In the genomic region with DNA sequence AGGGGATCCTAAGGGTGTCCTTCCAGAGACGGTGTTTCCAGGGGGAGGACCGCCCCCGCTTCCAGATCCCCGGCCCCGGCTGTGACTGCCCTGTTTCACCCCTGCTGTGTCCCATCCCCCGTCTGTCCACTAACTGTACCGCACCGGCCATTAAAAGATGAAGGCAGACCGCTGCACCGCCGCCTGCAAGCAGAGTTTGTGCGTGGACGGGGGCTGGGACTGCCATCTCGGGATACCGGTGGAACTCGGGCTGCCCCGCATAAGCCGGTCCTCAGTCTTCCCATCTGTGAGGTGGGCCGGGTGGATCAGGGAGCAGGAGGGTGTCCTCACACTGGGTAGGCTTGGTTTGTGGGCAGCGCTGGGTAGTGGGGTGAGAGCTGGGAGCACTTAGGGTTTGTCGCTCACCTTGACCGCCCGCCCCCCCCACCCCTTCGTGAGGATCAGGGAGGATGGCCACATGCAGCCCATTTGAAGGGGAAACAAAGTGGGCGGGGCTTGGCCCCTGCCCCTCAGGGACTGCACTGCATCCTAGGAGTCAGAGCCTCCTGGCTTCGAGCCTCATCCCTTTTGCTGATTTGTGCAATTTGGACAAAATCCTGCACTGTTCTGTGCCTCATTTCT, we compare ENCODE assay signal across 30 cellular contexts.
"Had no signal": no experiment of that assay in that cellular context is flagged by ENCODE, and none has a peak within 500 bp of the region (broad histone marks: within the 10 kb centered on the region; RNA-seq: fewer than 3 reads in every experiment).

No MANE protein-coding gene starts in this region.

- H3K4me1 Mint-ChIP-seq: activated CD4-positive, alpha-beta memory T cell treated with anti-CD3 and anti-CD28 coated beads, Interleukin-2, amount 10 ng/mL, durations not matched to agents 7 days and 5 days; activated CD4-positive, alpha-beta T cell treated with anti-CD3 and anti-CD28 coated beads, Interleukin-2, amount 10 ng/mL, durations not matched to agents 7 days and 5 days; endodermal cell; immature natural killer cell; nephron; stimulated activated effector memory CD8-positive, alpha-beta T cell treated with anti-CD3 and anti-CD28 coated beads, Interleukin-12 subunit alpha, Interleukin-12 subunit beta, amount 100 ng/mL, for 72 hours; stimulated activated naive CD8-positive, alpha-beta T cell treated with anti-CD3 and anti-CD28 coated beads, Interleukin-15, amount 100 ng/mL, for 72 hours had no signal

- FAIRE-seq: small intestine had no signal

- H3K9me3 ChIP-seq: breast epithelium, heart left ventricle, lower lobe of right lung, neutrophil, ovary, prostate gland, sigmoid colon had no signal

- H3K27me3 Mint-ChIP-seq: activated CD4-positive, alpha-beta memory T cell treated with anti-CD3 and anti-CD28 coated beads, Interleukin-2, amount 10 ng/mL, durations not matched to agents 7 days and 5 days; activated CD4-positive, alpha-beta T cell treated with anti-CD3 and anti-CD28 coated beads, Interleukin-2, amount 10 ng/mL, durations not matched to agents 7 days and 5 days; activated T-cell treated with anti-CD3 and anti-CD28 coated beads, Interleukin-2, amount 50 U/mL, for 24 hours; stimulated activated naive CD8-positive, alpha-beta T cell treated with anti-CD3 and anti-CD28 coated beads, Interleukin-15, amount 100 ng/mL, for 72 hours; type B pancreatic cell had no signal

- H3K27ac ChIP-seq: breast epithelium, foreskin keratinocyte, heart left ventricle, lower lobe of right lung, neutrophil, ovary, prostate gland, sigmoid colon had no signal

- H3K36me3 ChIP-seq: breast epithelium, ovary had no signal

- H3K27ac Mint-ChIP-seq: activated CD4-positive, alpha-beta memory T cell treated with anti-CD3 and anti-CD28 coated beads, Interleukin-2, amount 10 ng/mL, durations not matched to agents 7 days and 5 days; activated T-cell treated with anti-CD3 and anti-CD28 coated beads, Interleukin-2, amount 50 U/mL, for 24 hours; dendritic cell treated with granulocyte-macrophage colony-stimulating factor and Interleukin-4, amounts not matched to agents 40 ng/mL and 50 ng/mL, for 4 days; endodermal cell; immature natural killer cell; nephron; stimulated activated effector memory CD8-positive, alpha-beta T cell treated with anti-CD3 and anti-CD28 coated beads, Interleukin-12 subunit alpha, Interleukin-12 subunit beta, amount 100 ng/mL, for 72 hours had no signal

- ATAC-seq: esophagus mucosa, foreskin keratinocyte had no signal

- H3K4me3 ChIP-seq: breast epithelium, heart left ventricle, lower lobe of right lung, ovary, prostate gland, sigmoid colon had no signal

- H3K9me3 Mint-ChIP-seq: activated CD4-positive, alpha-beta memory T cell treated with anti-CD3 and anti-CD28 coated beads, Interleukin-2, amount 10 ng/mL, durations not matched to agents 7 days and 5 days; activated CD4-positive, alpha-beta T cell treated with anti-CD3 and anti-CD28 coated beads, Interleukin-2, amount 10 ng/mL, durations not matched to agents 7 days and 5 days; activated T-cell treated with anti-CD3 and anti-CD28 coated beads, Interleukin-2, amount 50 U/mL, for 24 hours; dendritic cell treated with granulocyte-macrophage colony-stimulating factor and Interleukin-4, amounts not matched to agents 40 ng/mL and 50 ng/mL, for 4 days; endodermal cell; immature natural killer cell; nephron; stimulated activated effector memory CD8-positive, alpha-beta T cell treated with anti-CD3 and anti-CD28 coated beads, Interleukin-12 subunit alpha, Interleukin-12 subunit beta, amount 100 ng/mL, for 72 hours; stimulated activated naive CD8-positive, alpha-beta T cell treated with anti-CD3 and anti-CD28 coated beads, Interleukin-15, amount 100 ng/mL, for 72 hours; type B pancreatic cell had no signal

- H3K4me3 Mint-ChIP-seq: activated CD4-positive, alpha-beta memory T cell treated with anti-CD3 and anti-CD28 coated beads, Interleukin-2, amount 10 ng/mL, durations not matched to agents 7 days and 5 days; activated CD4-positive, alpha-beta T cell treated with anti-CD3 and anti-CD28 coated beads, Interleukin-2, amount 10 ng/mL, durations not matched to agents 7 days and 5 days; activated T-cell treated with anti-CD3 and anti-CD28 coated beads, Interleukin-2, amount 50 U/mL, for 24 hours; dendritic cell treated with granulocyte-macrophage colony-stimulating factor and Interleukin-4, amounts not matched to agents 40 ng/mL and 50 ng/mL, for 4 days; endodermal cell; immature natural killer cell; nephron; stimulated activated effector memory CD8-positive, alpha-beta T cell treated with anti-CD3 and anti-CD28 coated beads, Interleukin-12 subunit alpha, Interleukin-12 subunit beta, amount 100 ng/mL, for 72 hours; stimulated activated naive CD8-positive, alpha-beta T cell treated with anti-CD3 and anti-CD28 coated beads, Interleukin-15, amount 100 ng/mL, for 72 hours; type B pancreatic cell had no signal

- H3K27me3 ChIP-seq: breast epithelium, foreskin keratinocyte, heart left ventricle, ovary, sigmoid colon had no signal

- H3K4me1 ChIP-seq: breast epithelium, foreskin keratinocyte, heart left ventricle, lower lobe of right lung, prostate gland, sigmoid colon had no signal

- DNase-seq: activated CD4-positive, alpha-beta memory T cell treated with anti-CD3 and anti-CD28 coated beads, Interleukin-2, amount 10 ng/mL, durations not matched to agents 7 days and 5 days; activated CD4-positive, alpha-beta T cell treated with anti-CD3 and anti-CD28 coated beads for 1 hour; activated CD4-positive, alpha-beta T cell treated with anti-CD3 and anti-CD28 coated beads, Interleukin-2, amount 10 ng/mL, durations not matched to agents 7 days and 5 days; activated CD8-positive, alpha-beta memory T cell treated with anti-CD3 and anti-CD28 coated beads, Interleukin-2, amount 50 U/mL, for 48 hours; activated gamma-delta T cell; activated naive CD4-positive, alpha-beta T cell treated with anti-CD3 and anti-CD28 coated beads, Interleukin-2, amount 50 U/mL, for 16 hours; activated T-cell treated with anti-CD3 and anti-CD28 coated beads, Interleukin-2, amount 50 U/mL, for 24 hours; central memory CD4-positive, alpha-beta T cell; endodermal cell; foreskin keratinocyte; heart left ventricle; hypothalamus; immature natural killer cell; lower lobe of right lung; mesendoderm; ovary; retina; sigmoid colon; small intestine; stimulated activated CD4-positive, alpha-beta T cell treated with anti-CD3 and anti-CD28 coated beads, Interleukin-4, amount 100 ng/mL, for 24 hours; stimulated activated naive CD8-positive, alpha-beta T cell treated with anti-CD3 and anti-CD28 coated beads, Interleukin-15, amount 100 ng/mL, for 72 hours; T-helper 2 cell had no signal
